ENCODE assay signal across 27 cellular contexts in genomic region chr5:133523921-133524320, GRCh38.
"Had no signal": no experiment of that assay in that cellular context is flagged by ENCODE, and none has a peak within 500 bp of the region (broad histone marks: within the 10 kb centered on the region; RNA-seq: fewer than 3 reads in every experiment).

No MANE protein-coding gene starts in this region.

- DNase-seq: activated B cell treated with CpG ODN at 0.5 μM for 24 hours; activated CD4-positive, alpha-beta memory T cell treated with anti-CD3 and anti-CD28 coated beads, Interleukin-2, amount 10 ng/mL, durations not matched to agents 7 days and 5 days; activated CD4-positive, alpha-beta T cell treated with anti-CD3 and anti-CD28 coated beads, Interleukin-2, amount 50 U/mL, for 1 hour; activated CD8-positive, alpha-beta memory T cell treated with anti-CD3 and anti-CD28 coated beads, Interleukin-2, amount 50 U/mL, for 48 hours; activated effector memory CD4-positive, alpha-beta T cell treated with Interleukin-2 at 50 U/mL for 16 hours; activated naive CD4-positive, alpha-beta T cell; activated T-cell treated with anti-CD3 and anti-CD28 coated beads, Interleukin-2, amount 50 U/mL, for 24 hours; amygdala; brain microvascular endothelial cell; MV-4-11; NCI-H1092 treated with DMSO at 0.1 percent for 48 hours; NCI-H1417 treated with DMSO at 0.1 percent for 48 hours; NCI-H1694 treated with DMSO at 0.1 percent for 48 hours; NCI-H2029 treated with DMSO at 0.1 percent for 48 hours; NCI-H510A; NCI-H526 treated with DMSO at 0.1 percent for 48 hours; PC-3; SHP77; T-cell; T-helper 2 cell; T1000 had no signal

- ATAC-seq: PC-3, T-cell had no signal

- H3K4me1 ChIP-seq: SJSA1 had no signal

- H3K4me3 Mint-ChIP-seq: activated B cell treated with CpG ODN at 0.5 μM for 24 hours; activated CD4-positive, alpha-beta memory T cell treated with anti-CD3 and anti-CD28 coated beads, Interleukin-2, amount 10 ng/mL, durations not matched to agents 7 days and 5 days; activated naive CD4-positive, alpha-beta T cell treated with anti-CD3 and anti-CD28 coated beads, Interleukin-2, amount 50 U/mL, for 24 hours; activated T-cell treated with anti-CD3 and anti-CD28 coated beads, Interleukin-2, amount 50 U/mL, for 24 hours; activated T-helper 1 cell treated with anti-CD3 and anti-CD28 coated beads, Interleukin-12 subunit alpha, Interleukin-12 subunit beta, Interleukin-2, Interleukin-4 antibody, amounts not matched to agents 30 ng/mL and 10 ng/mL and 1 ng/mL, durations not matched to agents 14 hours and 24 hours and 36 hours; T-cell had no signal

- H3K9me3 Mint-ChIP-seq: activated B cell treated with CpG ODN at 0.5 μM for 24 hours; activated CD4-positive, alpha-beta memory T cell treated with anti-CD3 and anti-CD28 coated beads, Interleukin-2, amount 10 ng/mL, durations not matched to agents 7 days and 5 days; activated naive CD4-positive, alpha-beta T cell treated with anti-CD3 and anti-CD28 coated beads, Interleukin-2, amount 50 U/mL, for 24 hours; activated T-cell treated with anti-CD3 and anti-CD28 coated beads, Interleukin-2, amount 50 U/mL, for 24 hours; activated T-helper 1 cell treated with anti-CD3 and anti-CD28 coated beads, Interleukin-12 subunit alpha, Interleukin-12 subunit beta, Interleukin-2, Interleukin-4 antibody, amounts not matched to agents 30 ng/mL and 10 ng/mL and 1 ng/mL, durations not matched to agents 14 hours and 24 hours and 36 hours; T-cell had no signal

- H3K9me3 ChIP-seq: MG63, SJSA1 had no signal

- H3K9ac ChIP-seq: KMS-11 had no signal

- H3K4me3 ChIP-seq: cardiac muscle cell, MG63, SJSA1 had no signal

- H3K36me3 Mint-ChIP-seq: activated naive CD4-positive, alpha-beta T cell treated with anti-CD3 and anti-CD28 coated beads, Interleukin-2, amount 50 U/mL, for 24 hours; T-cell had no signal

- H3K27ac Mint-ChIP-seq: activated B cell treated with CpG ODN at 0.5 μM for 24 hours; activated CD4-positive, alpha-beta memory T cell treated with anti-CD3 and anti-CD28 coated beads, Interleukin-2, amount 10 ng/mL, durations not matched to agents 7 days and 5 days; activated naive CD4-positive, alpha-beta T cell treated with anti-CD3 and anti-CD28 coated beads, Interleukin-2, amount 50 U/mL, for 24 hours; activated T-cell treated with anti-CD3 and anti-CD28 coated beads, Interleukin-2, amount 50 U/mL, for 24 hours; activated T-helper 1 cell treated with anti-CD3 and anti-CD28 coated beads, Interleukin-12 subunit alpha, Interleukin-12 subunit beta, Interleukin-2, Interleukin-4 antibody, amounts not matched to agents 30 ng/mL and 10 ng/mL and 1 ng/mL, durations not matched to agents 14 hours and 24 hours and 36 hours; T-cell had no signal

- H3K36me3 ChIP-seq: brain microvascular endothelial cell, cardiac muscle cell, MG63, SJSA1 had no signal

- H3K4me1 Mint-ChIP-seq: activated B cell treated with CpG ODN at 0.5 μM for 24 hours; activated CD4-positive, alpha-beta memory T cell treated with anti-CD3 and anti-CD28 coated beads, Interleukin-2, amount 10 ng/mL, durations not matched to agents 7 days and 5 days; activated naive CD4-positive, alpha-beta T cell treated with anti-CD3 and anti-CD28 coated beads, Interleukin-2, amount 50 U/mL, for 24 hours; T-cell had no signal

- H3K27ac ChIP-seq: brain microvascular endothelial cell, cardiac muscle cell, KMS-11, SJSA1 had no signal

- H3K27me3 ChIP-seq: brain microvascular endothelial cell, cardiac muscle cell had no signal

- H3K4me2 ChIP-seq: KMS-11 had no signal
